21 cellular contexts compared by ENCODE assay signal in the genomic region with DNA sequence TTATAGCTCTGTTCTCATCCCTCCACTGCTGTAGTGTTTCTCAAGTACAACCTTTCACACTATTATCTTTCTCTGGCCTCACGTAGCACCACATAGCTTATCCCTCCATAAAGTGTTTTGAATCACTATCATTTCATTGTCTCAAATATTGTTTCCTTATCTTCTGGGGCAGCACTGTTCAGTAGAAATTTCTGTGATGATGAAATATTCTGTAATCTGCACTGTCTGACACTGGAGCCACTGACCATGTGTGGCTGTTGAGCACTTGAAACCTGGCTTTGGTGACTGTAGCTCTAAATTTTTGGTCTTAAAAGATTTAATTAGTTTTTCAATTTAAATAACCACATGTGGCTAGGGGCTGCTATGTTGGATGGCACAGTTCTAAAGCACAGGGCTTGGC.
"Had no signal": no experiment of that assay in that cellular context is flagged by ENCODE, and none has a peak within 500 bp of the region (broad histone marks: within the 10 kb centered on the region; RNA-seq: fewer than 3 reads in every experiment).

No MANE protein-coding gene starts in this region.

- DNase-seq: activated CD4-positive, alpha-beta memory T cell treated with anti-CD3 and anti-CD28 coated beads, Interleukin-2, amount 10 ng/mL, durations not matched to agents 7 days and 5 days; activated CD4-positive, alpha-beta T cell treated with anti-CD3 and anti-CD28 coated beads for 48 hours; activated CD4-positive, CD25-positive, alpha-beta regulatory T cell; activated naive CD4-positive, alpha-beta T cell; activated naive CD8-positive, alpha-beta T cell treated with anti-CD3 and anti-CD28 coated beads for 36 hours; activated T-cell treated with anti-CD3 and anti-CD28 coated beads, Interleukin-2, amount 50 U/mL, for 1 hour; amygdala; caudate nucleus; cortex of kidney; effector CD4-positive, alpha-beta T cell; hippocampal formation; left cardiac atrium; nucleus accumbens; posterior cingulate gyrus; spleen; stimulated activated naive B cell treated with anti-CD40 and anti-IgM and Interleukin-4, amounts not matched to agents 10 μg/mL and 1 μg/mL and 100 μg/mL, for 72 hours; T-helper 1 cell; T-helper 9 cell had no signal

- H3K4me1 Mint-ChIP-seq: activated CD4-positive, alpha-beta memory T cell treated with anti-CD3 and anti-CD28 coated beads, Interleukin-2, amount 10 ng/mL, durations not matched to agents 7 days and 5 days; activated naive CD8-positive, alpha-beta T cell treated with anti-CD3 and anti-CD28 coated beads for 36 hours; activated T-helper 17 cell treated with anti-CD3 and anti-CD28 coated beads, Interleukin-2, amount 50 U/mL, for 72 hours; nephron; stimulated activated naive B cell treated with anti-CD40 and anti-IgM and Interleukin-4, amounts not matched to agents 10 μg/mL and 1 μg/mL and 100 μg/mL, for 72 hours had no signal

- H3K9me3 Mint-ChIP-seq: activated CD4-positive, alpha-beta memory T cell treated with anti-CD3 and anti-CD28 coated beads, Interleukin-2, amount 10 ng/mL, durations not matched to agents 7 days and 5 days; activated T-helper 17 cell treated with anti-CD3 and anti-CD28 coated beads, Interleukin-2, amount 50 U/mL, for 72 hours; stimulated activated naive B cell treated with anti-CD40 and anti-IgM and Interleukin-4, amounts not matched to agents 10 μg/mL and 1 μg/mL and 100 μg/mL, for 72 hours had no signal

- H3K27ac Mint-ChIP-seq: activated CD4-positive, alpha-beta memory T cell treated with anti-CD3 and anti-CD28 coated beads, Interleukin-2, amount 10 ng/mL, durations not matched to agents 7 days and 5 days; activated naive CD8-positive, alpha-beta T cell treated with anti-CD3 and anti-CD28 coated beads for 36 hours; activated T-helper 17 cell treated with anti-CD3 and anti-CD28 coated beads, Interleukin-2, amount 50 U/mL, for 72 hours; mesothelial cell of epicardium; nephron; stimulated activated naive B cell treated with anti-CD40 and anti-IgM and Interleukin-4, amounts not matched to agents 10 μg/mL and 1 μg/mL and 100 μg/mL, for 72 hours had no signal

- H3K27me3 Mint-ChIP-seq: activated CD4-positive, alpha-beta memory T cell treated with anti-CD3 and anti-CD28 coated beads, Interleukin-2, amount 10 ng/mL, durations not matched to agents 7 days and 5 days; activated naive CD8-positive, alpha-beta T cell treated with anti-CD3 and anti-CD28 coated beads for 36 hours had no signal

- H3K36me3 Mint-ChIP-seq: activated naive CD8-positive, alpha-beta T cell treated with anti-CD3 and anti-CD28 coated beads for 36 hours; stimulated activated naive B cell treated with anti-CD40 and anti-IgM and Interleukin-4, amounts not matched to agents 10 μg/mL and 1 μg/mL and 100 μg/mL, for 72 hours had no signal

- H3K4me3 Mint-ChIP-seq: activated CD4-positive, alpha-beta memory T cell treated with anti-CD3 and anti-CD28 coated beads, Interleukin-2, amount 10 ng/mL, durations not matched to agents 7 days and 5 days; activated naive CD8-positive, alpha-beta T cell treated with anti-CD3 and anti-CD28 coated beads for 36 hours; activated T-helper 17 cell treated with anti-CD3 and anti-CD28 coated beads, Interleukin-2, amount 50 U/mL, for 72 hours; mesothelial cell of epicardium; nephron; stimulated activated naive B cell treated with anti-CD40 and anti-IgM and Interleukin-4, amounts not matched to agents 10 μg/mL and 1 μg/mL and 100 μg/mL, for 72 hours had no signal

- ATAC-seq: activated T-helper 17 cell treated with anti-CD3 and anti-CD28 coated beads, Interleukin-2, amount 50 U/mL, for 72 hours; left cardiac atrium; stimulated activated naive B cell treated with anti-CD40 and anti-IgM and Interleukin-4, amounts not matched to agents 10 μg/mL and 1 μg/mL and 100 μg/mL, for 72 hours had no signal
